In the genomic region with DNA sequence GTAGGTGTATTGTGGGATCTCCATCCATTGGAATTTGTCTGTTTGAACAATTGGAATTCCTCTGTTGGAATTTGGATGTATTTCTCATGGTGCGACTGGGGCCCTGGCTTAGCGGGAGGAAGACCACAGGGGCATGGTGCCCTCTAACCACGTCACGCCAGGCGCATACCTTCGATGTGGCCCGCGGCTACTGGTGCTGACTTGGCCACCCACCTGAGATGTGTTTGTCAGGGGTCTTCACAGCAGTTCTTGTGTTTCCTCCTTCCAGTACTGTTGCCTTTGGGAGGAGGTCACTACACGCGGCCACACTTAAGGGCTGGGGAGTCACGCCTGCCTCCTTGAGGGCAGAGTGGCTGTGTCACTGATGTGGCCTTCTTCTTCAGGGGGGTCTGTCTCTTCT, we compare ENCODE assay signal across 18 cellular contexts. TPM values are rescaled to one million over a fixed set of nuclear protein-coding genes. Genes with fewer than 3 reads are reported as not detected.
A peak's percentile ranks its signal among the peaks of the same experiment; 100 is the strongest.
DNase-seq lines count a peak whose midpoint lies in the region; ATAC-seq and TF ChIP-seq lines count a peak whose summit lies in the region.
"Had no signal": no experiment of that assay in that cellular context is flagged by ENCODE, and none has a peak within 500 bp of the region (broad histone marks: within the 10 kb centered on the region; RNA-seq: fewer than 3 reads in every experiment).

No MANE protein-coding gene starts in this region.

- H3K36me3 ChIP-seq in left ventricle myocardium inferior (no peaks in the 10 kb centered on the region), heart right ventricle (no peaks in the 10 kb centered on the region), mucosa of rectum (ENCODE audit: control insufficient read depth in 2 of 2, insufficient read depth in 2 of 2, low read length in 2 of 2) (no peaks in the 10 kb centered on the region), A673 (ENCODE audit: insufficient read depth, low read length, poor library complexity, severe bottlenecking) (no peaks in the 10 kb centered on the region)

- POLR2A ChIA-PET in A673 (lab: Charles Lee; ENCODE audit: low non-redundant PET): no interaction called here

- no peak for ATAC-seq in heart right ventricle
- no peak for ATAC-seq in left ventricle myocardium superior
- no peak for ATAC-seq in HG03378 (IDR thresholded peaks at IDR 0.05; ENCODE audit: unreplicated experiment)
- ATAC-seq: A549 had no signal

- H3K27ac ChIP-seq in left ventricle myocardium inferior (replicated peaks) (peak overlapping the region; percentile 7), heart right ventricle (no peak overlapping the region), mucosa of rectum (ENCODE audit: low read depth in 2 of 2, low read length in 2 of 2) (peak overlapping the region; percentile 95), A673 (ENCODE audit: low read depth, low read length, poor library complexity, severe bottlenecking) (no peak overlapping the region), substantia nigra (ENCODE audit: low read depth, low read length, poor library complexity, severe bottlenecking) (no peak overlapping the region)
- H3K27ac ChIP-seq: A549, PC-9 had no signal

- no peaks in the 10 kb centered on the region for H3K27me3 ChIP-seq in left ventricle myocardium inferior (ENCODE audit: low read depth)
- H3K27me3 ChIP-seq in heart right ventricle: no peaks in the 10 kb centered on the region
- no peaks in the 10 kb centered on the region for H3K27me3 ChIP-seq in mucosa of rectum (ENCODE audit: control insufficient read depth in 2 of 2, insufficient read depth in 2 of 2, low read length in 2 of 2)
- H3K27me3 ChIP-seq in A673 (replicated peaks; ENCODE audit: insufficient read depth, low read depth, low read length, poor library complexity): no peaks in the 10 kb centered on the region

- WGBS in heart right ventricle, 2 donors: 92 to 94% methylated on average over 11 of the region's 11 CpGs

- CTCF ChIA-PET in A673 (lab: Charles Lee): no interaction called here

- H3K9ac ChIP-seq in mucosa of rectum (ENCODE audit: low read depth in 1 of 2, low read length in 2 of 2): no peak overlapping the region

- no TSS peak for BruUV-seq in A673 (replicated peaks; lab: Mats Ljungman, UMichigan)

- H3K4me1 ChIP-seq in left ventricle myocardium inferior (peaks cover 100% of the 10 kb centered on the region), heart right ventricle (peaks cover 52 to 91% (median 79%) of the 10 kb centered on the region in 9 donors), mucosa of rectum (ENCODE audit: control insufficient read depth in 2 of 2, insufficient read depth in 2 of 2, low read length in 2 of 2) (peaks cover 75 to 83% of the 10 kb centered on the region in 2 donors), A673 (ENCODE audit: insufficient read depth, low read length, poor library complexity, severe bottlenecking) (peaks cover 54% of the 10 kb centered on the region)

- H3K4me3 ChIP-seq in left ventricle myocardium inferior (no peak overlapping the region), heart right ventricle (no peak overlapping the region), mucosa of rectum (ENCODE audit: low read length in 2 of 2) (no peak overlapping the region), A673 (ENCODE audit: low read depth, low read length, poor library complexity, severe bottlenecking) (no peak overlapping the region)
- H3K4me3 ChIP-seq: A549, PC-9 had no signal

- intact Hi-C loops in left ventricle myocardium inferior (cut with micrococcal nuclease): no loop called here
- intact Hi-C loops in heart right ventricle (cut with DNase I): no loop called here
- intact Hi-C loops in left ventricle myocardium superior (cut with micrococcal nuclease): no loop called here
- intact Hi-C loops in A673 (cut with micrococcal nuclease; ENCODE audit: unreplicated experiment): no loop called here

- H3K9me3 ChIP-seq in left ventricle myocardium inferior (replicated peaks): no peaks in the 10 kb centered on the region
- no peaks in the 10 kb centered on the region for H3K9me3 ChIP-seq in heart right ventricle
- H3K9me3 ChIP-seq in mucosa of rectum (ENCODE audit: control insufficient read depth in 2 of 2, low read length in 2 of 2): no peaks in the 10 kb centered on the region
- no peaks in the 10 kb centered on the region for H3K9me3 ChIP-seq in A673 (ENCODE audit: low read depth, low read length, poor library complexity, severe bottlenecking)
- H3K9me3 ChIP-seq: A549, Caco-2 had no signal

- TF ChIP-seq CTCF in left ventricle myocardium inferior (IDR thresholded peaks at IDR 0.05; ENCODE audit: borderline replicate concordance): no peak
- TF ChIP-seq CTCF in heart right ventricle (IDR thresholded peaks at IDR 0.05): no peak
- no peak for TF ChIP-seq CTCF in A673 (conservative IDR thresholded peaks at IDR 0.05; ENCODE audit: low read depth, low read length)

- DNase-seq in left ventricle myocardium inferior (peak; percentile 14), heart right ventricle (no peak), left ventricle myocardium superior (peak; percentile 29), A673 (ENCODE audit: low spot score) (no peak), globus pallidus (ENCODE audit: low spot score) (no peak), substantia nigra (lab: John Stamatoyannopoulos, UW) (no peak)
- DNase-seq: Caco-2; CD4-positive, CD25-positive, alpha-beta regulatory T cell; DMS153; H7; MM.1S; NCI-H1092 treated with DMSO at 0.1 percent for 48 hours; NCI-H2081 treated with DMSO at 0.1 percent for 48 hours; NCI-H524; PC-9 had no signal

RNA-seq across cellular contexts. Expression of gene GRAMD4, which starts 36.6 kb away (rescaled TPM):
- 77.6 TPM for total RNA-seq in left ventricle myocardium inferior
- total RNA-seq in heart right ventricle: 100 to 1,000 TPM in 3 of 10 donors, 10 to 100 TPM in 7; 53.9 to 143 (median 71.0) TPM
- 10 to 100 TPM; 29.3 to 33.3 TPM for polyA plus RNA-seq in heart right ventricle
- total RNA-seq in left ventricle myocardium superior: 94.0 TPM
- 18.4 and 21.3 TPM in 2 replicates for total RNA-seq in A673 (2021)

RNA-seq across cellular contexts. Expression of gene CELSR1, which starts 46.2 kb away (rescaled TPM):
- total RNA-seq in left ventricle myocardium inferior (8.9 TPM), heart right ventricle (10 to 100 TPM in 7 of 10 donors, 1 to 10 TPM in 3; 5.5 to 16.7 (median 11.8) TPM), left ventricle myocardium superior (9.7 TPM), A673 (2021) (2.3 and 3.5 TPM in 2 replicates)
- polyA plus RNA-seq in heart right ventricle: 1 to 10 TPM; 4.0 to 6.4 TPM

Comparison
In these comparisons a context has a peak if more than half of its experiments do, and no peak if none do; other contexts are left out.
1. DNase-seq: peak in left ventricle myocardium inferior (single experiment) and left ventricle myocardium superior (single experiment); none in heart right ventricle (0 of 2), A673 (single experiment), globus pallidus (single experiment) and substantia nigra (0 of 49).
2. H3K27ac ChIP-seq: peak in left ventricle myocardium inferior (single experiment) and mucosa of rectum (2 of 2); none in heart right ventricle (0 of 10), A673 (single experiment) and substantia nigra (single experiment).